8 cellular contexts compared by ENCODE assay signal in genomic region chr20:50267041-50267865, GRCh38.
DNase-seq lines count a peak whose midpoint lies in the region; ATAC-seq and TF ChIP-seq lines count a peak whose summit lies in the region.

No MANE protein-coding gene starts in this region.

- H3K36me3 ChIP-seq in right lobe of liver (no peaks in the 10 kb centered on the region), upper lobe of left lung (no peaks in the 10 kb centered on the region)

- DNase-seq in SHP77 (lab: John Stamatoyannopoulos, UW), result peak; percentile 12 to 19
- no peak for DNase-seq in SHP77 treated with DMSO at 0.1 percent for 48 hours (lab: John Stamatoyannopoulos, UW)
- peak; percentile 91 for DNase-seq in MCF 10A (ENCODE audit: unreplicated experiment)
- DNase-seq in right lobe of liver, result no peak
- peak; percentile 89 to 90 for DNase-seq in upper lobe of left lung
- no peak for DNase-seq in activated gamma-delta T cell (lab: John Stamatoyannopoulos, UW)
- no peak for DNase-seq in NOMO-1 treated with dmso at 0.1 percent for 144 hours (lab: John Stamatoyannopoulos, UW; ENCODE audit: unreplicated experiment)

- H3K4me3 ChIP-seq in right lobe of liver, result no peak overlapping the region
- H3K4me3 ChIP-seq in upper lobe of left lung, result peak overlapping the region in 2 of 4 donors; percentile 15 to 22

- no peaks in the 10 kb centered on the region for H3K36me3 Mint-ChIP-seq in MCF 10A (ENCODE audit: insufficient read depth, unreplicated experiment)

- H3K9me3 ChIP-seq in right lobe of liver (no peaks in the 10 kb centered on the region), upper lobe of left lung (no peaks in the 10 kb centered on the region)

- H3K27me3 Mint-ChIP-seq in MCF 10A (ENCODE audit: insufficient read depth, unreplicated experiment), result no peaks in the 10 kb centered on the region

- TF ChIP-seq EP300 in upper lobe of left lung (IDR thresholded peaks at IDR 0.05), result peak in 1 of 4 donors; percentile 39

- peak overlapping the region; percentile 69 for H3K27ac Mint-ChIP-seq in MCF 10A (ENCODE audit: low read depth, unreplicated experiment)

- peaks cover 21% of the 10 kb centered on the region for H3K4me1 Mint-ChIP-seq in MCF 10A (ENCODE audit: insufficient read depth, unreplicated experiment)

- H3K27me3 ChIP-seq in right lobe of liver (no peaks in the 10 kb centered on the region), upper lobe of left lung (no peaks in the 10 kb centered on the region)

- no peak overlapping the region for H3K4me3 Mint-ChIP-seq in MCF 10A (ENCODE audit: unreplicated experiment)

- intact Hi-C loops in MCF 10A (cut with micrococcal nuclease), result loop anchor here (5.0 kb wide), 1 partner anchor 110 kb away; no protein-coding TSS in a partner anchor
- intact Hi-C loops in right lobe of liver (cut with DNase I), result no loop called here

- TF ChIP-seq POLR2A in right lobe of liver (IDR thresholded peaks at IDR 0.05) (no peak), upper lobe of left lung (IDR thresholded peaks at IDR 0.05) (peak in 1 of 4 donors; percentile 84)

- H3K4me1 ChIP-seq in right lobe of liver, result peaks cover 0 to 3% (median 0%) of the 10 kb centered on the region in 4 donors
- H3K4me1 ChIP-seq in upper lobe of left lung, result peaks cover 23 to 41% (median 30%) of the 10 kb centered on the region in 4 donors

- POLR2A ChIA-PET in MCF 10A (lab: Yijun Ruan, JAX), result interaction anchor here (0.7 to 1.6 kb wide), 8 partner anchors 9 to 115 kb away, joined by 3 to 5 read pairs (median 3); no protein-coding TSS in a partner anchor

- no TSS peak for BruUV-seq in MCF 10A (replicated peaks; lab: Mats Ljungman, UMichigan)

- H3K27ac ChIP-seq in right lobe of liver, result peak overlapping the region in 1 of 3 donors; percentile 57
- peak overlapping the region; percentile 3 to 89 (median 63) for H3K27ac ChIP-seq in upper lobe of left lung

- ATAC-seq in right lobe of liver, result peak; percentile 8 to 41 (median 30)
- ATAC-seq in upper lobe of left lung (ENCODE audit: low FRiP score in 2 of 2), result peak; percentile 31 to 73
- no peak for ATAC-seq in HG03108 (IDR thresholded peaks at IDR 0.05; ENCODE audit: unreplicated experiment)

- CTCF ChIA-PET in MCF 10A (lab: Yijun Ruan, JAX), result interaction anchor here (0.6 to 1.3 kb wide), 6 partner anchors 10 to 415 kb away, joined by 3 to 4 read pairs (median 4); no protein-coding TSS in a partner anchor

- H3K9me3 Mint-ChIP-seq in MCF 10A (ENCODE audit: unreplicated experiment), result no peaks in the 10 kb centered on the region

- no peak for TF ChIP-seq CTCF in MCF 10A (IDR thresholded peaks at IDR 0.05; ENCODE audit: unreplicated experiment)
- no peak for TF ChIP-seq CTCF in right lobe of liver (IDR thresholded peaks at IDR 0.05)
- TF ChIP-seq CTCF in upper lobe of left lung (IDR thresholded peaks at IDR 0.05), result no peak

- 38% methylated on average over 4 of the region's 21 CpGs for WGBS in right lobe of liver (ENCODE audit: insufficient coverage, low coverage, low lambda C conversion rate, missing lambda C conversion rate)
- 33 to 48% methylated on average over 6 to 21 of the region's 21 CpGs for WGBS in upper lobe of left lung, 2 donors

Comparison
In these comparisons a context has a peak if more than half of its experiments do, and no peak if none do; other contexts are left out.
1. DNase-seq: peak in SHP77 (2 of 2), MCF 10A (single experiment) and upper lobe of left lung (2 of 2); none in SHP77 treated with DMSO at 0.1 percent for 48 hours (single experiment), right lobe of liver (0 of 3), activated gamma-delta T cell (single experiment) and NOMO-1 treated with dmso at 0.1 percent for 144 hours (single experiment).